11 cellular contexts compared by ENCODE assay signal in the genomic region with DNA sequence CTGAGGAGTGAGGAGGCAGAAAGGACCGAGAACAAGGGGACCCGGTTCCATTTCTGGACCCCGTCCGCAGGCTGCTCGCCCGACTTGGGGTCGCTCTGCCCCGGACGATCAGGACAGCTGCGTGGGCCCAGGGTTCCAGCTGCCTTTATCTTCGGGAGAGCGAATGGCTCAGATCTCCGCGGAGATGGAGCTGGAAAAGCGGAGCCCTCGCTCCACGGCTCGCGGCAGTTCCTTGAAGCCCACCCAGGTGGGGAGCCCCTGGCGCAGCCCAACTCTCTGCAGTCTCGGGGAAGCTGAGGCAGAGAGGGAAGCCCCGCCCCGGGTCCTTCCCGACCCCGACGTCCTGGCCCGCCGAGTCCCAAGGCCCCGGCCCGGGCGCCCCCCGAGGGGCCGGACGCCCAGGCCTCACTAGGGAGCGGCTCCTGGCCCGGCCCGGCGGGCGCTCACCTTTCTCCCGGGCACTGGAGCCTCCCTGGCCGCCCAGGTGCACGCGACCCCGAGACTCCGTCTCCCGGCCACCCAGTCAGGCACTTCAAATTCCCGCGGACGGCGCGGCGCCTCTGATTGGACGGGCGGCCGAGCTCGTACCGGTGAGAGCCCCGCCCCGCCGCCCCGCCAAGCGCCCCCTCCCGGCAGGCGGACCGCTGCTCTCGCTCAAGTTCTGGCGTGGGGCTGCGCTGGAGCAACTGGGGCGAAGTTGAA.
DNase-seq lines count a peak whose midpoint lies in the region; ATAC-seq and FAIRE-seq lines count a peak whose summit lies in the region.
"Had no signal": no experiment of that assay in that cellular context is flagged by ENCODE, and none has a peak within 500 bp of the region (broad histone marks: within the 10 kb centered on the region; RNA-seq: fewer than 3 reads in every experiment).

No MANE protein-coding gene starts in this region.

- peaks cover 5% of the 10 kb centered on the region for H3K4me1 ChIP-seq in iPS-15b (ENCODE audit: control insufficient read depth, insufficient read depth, low read length)
- H3K4me1 ChIP-seq in effector memory CD4-positive, alpha-beta T cell (ENCODE audit: control insufficient read depth, insufficient read depth, low read length, poor library complexity, severe bottlenecking) = peaks cover 6% of the 10 kb centered on the region
- H3K4me1 ChIP-seq: SJCRH30 had no signal

- DNase-seq in stimulated activated CD4-positive, alpha-beta T cell treated with anti-CD3 and anti-CD28 coated beads, Interleukin-4, amount 100 ng/mL, for 24 hours = peak; percentile 46
- no peak for DNase-seq in stimulated activated CD4-positive, alpha-beta T cell treated with anti-CD3 and anti-CD28 coated beads, Interleukin-12 subunit alpha, Interleukin-12 subunit beta, amount 100 ng/mL, for 4 hours
- peak; percentile 51 for DNase-seq in activated T-helper 2 cell treated with anti-CD3 and anti-CD28 coated beads, Interferon-gamma antibody, Interleukin-2, Interleukin-4, amounts not matched to agents 10 μg/mL and 5 μg/mL and 100 μg/mL, durations not matched to agents 14 hours and 24 hours and 36 hours (ENCODE audit: low spot score)
- peak; percentile 99 for DNase-seq in urothelium cell line (ENCODE audit: low spot score)
- no peak for DNase-seq in effector memory CD4-positive, alpha-beta T cell
- DNase-seq: SJCRH30 had no signal

- H3K36me3 ChIP-seq in iPS-15b (ENCODE audit: control insufficient read depth, insufficient read depth, low read length) = peaks cover 3% of the 10 kb centered on the region
- H3K36me3 ChIP-seq in effector memory CD4-positive, alpha-beta T cell (ENCODE audit: control insufficient read depth, insufficient read depth, low read length) = no peaks in the 10 kb centered on the region
- H3K36me3 ChIP-seq: neutrophil, SJCRH30 had no signal

- peak overlapping the region; percentile 87 for H3K4me3 ChIP-seq in iPS-15b (ENCODE audit: low read depth, low read length)
- no peak overlapping the region for H3K4me3 ChIP-seq in effector memory CD4-positive, alpha-beta T cell (ENCODE audit: insufficient read depth, low read depth, low read length, poor library complexity, severe bottlenecking)
- H3K4me3 ChIP-seq: SJCRH30 had no signal

- H3K4me1 Mint-ChIP-seq in activated T-helper 2 cell treated with anti-CD3 and anti-CD28 coated beads, Interferon-gamma antibody, Interleukin-2, Interleukin-4, amounts not matched to agents 10 μg/mL and 5 μg/mL and 100 μg/mL, durations not matched to agents 14 hours and 24 hours and 36 hours (ENCODE audit: low read depth) = peaks cover 5% of the 10 kb centered on the region

- H3K27ac Mint-ChIP-seq in activated T-helper 2 cell treated with anti-CD3 and anti-CD28 coated beads, Interferon-gamma antibody, Interleukin-2, Interleukin-4, amounts not matched to agents 10 μg/mL and 5 μg/mL and 100 μg/mL, durations not matched to agents 14 hours and 24 hours and 36 hours = no peak overlapping the region

- H3K27me3 ChIP-seq in iPS-15b (ENCODE audit: control insufficient read depth, insufficient read depth, low read length) = peaks cover 20% of the 10 kb centered on the region
- no peaks in the 10 kb centered on the region for H3K27me3 ChIP-seq in effector memory CD4-positive, alpha-beta T cell (replicated peaks; ENCODE audit: control insufficient read depth, insufficient read depth, low read length, poor library complexity, severe bottlenecking)

- peak overlapping the region; percentile 37 for H3K9ac ChIP-seq in iPS-15b (ENCODE audit: low read depth, low read length)

- peaks cover 23% of the 10 kb centered on the region for H3K27me3 Mint-ChIP-seq in activated T-helper 2 cell treated with anti-CD3 and anti-CD28 coated beads, Interferon-gamma antibody, Interleukin-2, Interleukin-4, amounts not matched to agents 10 μg/mL and 5 μg/mL and 100 μg/mL, durations not matched to agents 14 hours and 24 hours and 36 hours (ENCODE audit: low read depth)

- no peak overlapping the region for H3K27ac ChIP-seq in effector memory CD4-positive, alpha-beta T cell (ENCODE audit: insufficient read depth, low read length, poor library complexity, severe bottlenecking)
- H3K27ac ChIP-seq: neutrophil, SJCRH30 had no signal

- no peaks in the 10 kb centered on the region for H3K9me3 Mint-ChIP-seq in activated T-helper 2 cell treated with anti-CD3 and anti-CD28 coated beads, Interferon-gamma antibody, Interleukin-2, Interleukin-4, amounts not matched to agents 10 μg/mL and 5 μg/mL and 100 μg/mL, durations not matched to agents 14 hours and 24 hours and 36 hours

- no peaks in the 10 kb centered on the region for H3K36me3 Mint-ChIP-seq in activated T-helper 2 cell treated with anti-CD3 and anti-CD28 coated beads, Interferon-gamma antibody, Interleukin-2, Interleukin-4, amounts not matched to agents 10 μg/mL and 5 μg/mL and 100 μg/mL, durations not matched to agents 14 hours and 24 hours and 36 hours (ENCODE audit: low read depth)

- FAIRE-seq in urothelium cell line (lab: Jason Lieb, UNC) = no peak
- FAIRE-seq: G401.6 had no signal

- ATAC-seq in HG02678 (IDR thresholded peaks at IDR 0.05; ENCODE audit: unreplicated experiment) (no peak), GM19455 (IDR thresholded peaks at IDR 0.05; ENCODE audit: unreplicated experiment) (no peak)

- intact Hi-C loops in activated T-helper 2 cell treated with anti-CD3 and anti-CD28 coated beads, Interferon-gamma antibody, Interleukin-2, Interleukin-4, amounts not matched to agents 10 μg/mL and 5 μg/mL and 100 μg/mL, durations not matched to agents 14 hours and 24 hours and 36 hours (cut with micrococcal nuclease) = no loop called here

- peak overlapping the region; percentile 24 for H3K4me3 Mint-ChIP-seq in activated T-helper 2 cell treated with anti-CD3 and anti-CD28 coated beads, Interferon-gamma antibody, Interleukin-2, Interleukin-4, amounts not matched to agents 10 μg/mL and 5 μg/mL and 100 μg/mL, durations not matched to agents 14 hours and 24 hours and 36 hours (ENCODE audit: low read depth)

- no peaks in the 10 kb centered on the region for H3K9me3 ChIP-seq in iPS-15b (ENCODE audit: control insufficient read depth, insufficient read depth, low read length)
- H3K9me3 ChIP-seq in effector memory CD4-positive, alpha-beta T cell (ENCODE audit: control insufficient read depth, low read length) = no peaks in the 10 kb centered on the region
- H3K9me3 ChIP-seq: neutrophil, SJCRH30 had no signal

Comparison
In these comparisons a context has a peak if more than half of its experiments do, and no peak if none do; other contexts are left out.
1. DNase-seq: peak in stimulated activated CD4-positive, alpha-beta T cell treated with anti-CD3 and anti-CD28 coated beads, Interleukin-4, amount 100 ng/mL, for 24 hours (single experiment), activated T-helper 2 cell treated with anti-CD3 and anti-CD28 coated beads, Interferon-gamma antibody, Interleukin-2, Interleukin-4, amounts not matched to agents 10 μg/mL and 5 μg/mL and 100 μg/mL, durations not matched to agents 14 hours and 24 hours and 36 hours (single experiment) and urothelium cell line (single experiment); none in stimulated activated CD4-positive, alpha-beta T cell treated with anti-CD3 and anti-CD28 coated beads, Interleukin-12 subunit alpha, Interleukin-12 subunit beta, amount 100 ng/mL, for 4 hours (single experiment) and effector memory CD4-positive, alpha-beta T cell (0 of 3).